1 cellular context compared by ENCODE assay signal in genomic region chr15:75051161-75051560, GRCh38.
TF ChIP-seq lines count a peak whose summit lies in the region.

No MANE protein-coding gene starts in this region.

TF ChIP-seq in GM12878, 131 proteins besides CTCF, POLR2A, EP300 and RAD21 (continued from another document):
- no peak for TF ChIP-seq ZBTB11 (CRISPR knock-in tag; IDR thresholded peaks at IDR 0.05)
